10 cellular contexts compared by ENCODE assay signal in the genomic region with DNA sequence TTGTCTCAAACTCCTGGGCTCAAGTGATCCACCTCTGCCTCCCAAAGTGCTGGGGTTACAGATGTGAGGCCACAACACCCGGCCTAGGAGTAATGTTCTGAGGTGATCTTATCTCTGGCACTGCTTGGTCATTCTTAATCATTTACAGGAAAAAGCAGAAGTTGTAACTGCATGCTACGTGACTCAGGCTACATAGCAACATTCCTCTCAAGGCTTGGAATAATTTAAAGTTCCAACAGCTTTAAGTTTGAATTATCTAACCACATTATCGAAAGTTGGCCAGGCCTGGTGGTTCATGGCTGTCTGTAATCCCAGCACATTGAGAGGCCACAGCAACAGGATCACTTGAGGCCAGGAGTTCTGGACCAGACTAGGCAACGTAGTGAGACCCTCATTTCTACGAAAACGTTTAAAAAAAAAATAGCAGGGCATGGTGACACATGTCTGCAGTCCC. TPM values are rescaled to one million over a fixed set of nuclear protein-coding genes. Genes with fewer than 3 reads are reported as not detected.
DNase-seq lines count a peak whose midpoint lies in the region; ATAC-seq and TF ChIP-seq lines count a peak whose summit lies in the region.
"Had no signal": no experiment of that assay in that cellular context is flagged by ENCODE, and none has a peak within 500 bp of the region (broad histone marks: within the 10 kb centered on the region; RNA-seq: fewer than 3 reads in every experiment).

No MANE protein-coding gene starts in this region.

- no peaks in the 10 kb centered on the region for H3K27me3 ChIP-seq in CD8-positive, alpha-beta T cell (ENCODE audit: insufficient read depth, low read length)

- TF ChIP-seq CTCF in CD8-positive, alpha-beta T cell (IDR thresholded peaks at IDR 0.05): no peak

- H3K9me3 ChIP-seq in CD8-positive, alpha-beta T cell (ENCODE audit: low read length): no peaks in the 10 kb centered on the region

- peaks cover 16% of the 10 kb centered on the region for H3K4me1 ChIP-seq in CD8-positive, alpha-beta T cell (ENCODE audit: insufficient read depth, low read length)

- POLR2A ChIA-PET in CD8-positive, alpha-beta T cell (lab: Charles Lee): no interaction called here

- H3K36me3 Mint-ChIP-seq in dendritic cell treated with granulocyte-macrophage colony-stimulating factor and Interleukin-4, amounts not matched to agents 40 ng/mL and 50 ng/mL, for 4 days (ENCODE audit: low read depth): peaks cover 6% of the 10 kb centered on the region
- peaks cover 10% of the 10 kb centered on the region for H3K36me3 Mint-ChIP-seq in CD8-positive, alpha-beta T cell
- H3K36me3 Mint-ChIP-seq in activated T-cell treated with anti-CD3 and anti-CD28 coated beads, Interleukin-2, amount 50 U/mL, for 72 hours (ENCODE audit: insufficient read depth in 2 of 2): peaks cover 0 to 3% of the 10 kb centered on the region in 2 donors

- ATAC-seq in CD8-positive, alpha-beta T cell: no peak
- no peak for ATAC-seq in activated T-cell treated with anti-CD3 and anti-CD28 coated beads, Interleukin-2, amount 50 U/mL, for 72 hours (replicated peaks in 1 of 2)

- no peaks in the 10 kb centered on the region for H3K27me3 Mint-ChIP-seq in dendritic cell treated with granulocyte-macrophage colony-stimulating factor and Interleukin-4, amounts not matched to agents 40 ng/mL and 50 ng/mL, for 4 days
- no peaks in the 10 kb centered on the region for H3K27me3 Mint-ChIP-seq in CD8-positive, alpha-beta T cell (ENCODE audit: low read depth)
- H3K27me3 Mint-ChIP-seq in activated T-cell treated with anti-CD3 and anti-CD28 coated beads, Interleukin-2, amount 50 U/mL, for 72 hours (ENCODE audit: low read depth): no peaks in the 10 kb centered on the region

- CTCF ChIA-PET in CD8-positive, alpha-beta T cell (lab: Charles Lee): interaction anchor here (0.6 kb wide), 1 partner anchor 10 kb away, joined by 3 read pairs; no protein-coding TSS in a partner anchor

- peaks cover 58% of the 10 kb centered on the region for H3K4me1 Mint-ChIP-seq in dendritic cell treated with granulocyte-macrophage colony-stimulating factor and Interleukin-4, amounts not matched to agents 40 ng/mL and 50 ng/mL, for 4 days (ENCODE audit: low read depth)
- H3K4me1 Mint-ChIP-seq in CD8-positive, alpha-beta T cell (ENCODE audit: low read depth): peaks cover 16% of the 10 kb centered on the region
- H3K4me1 Mint-ChIP-seq in activated T-cell treated with anti-CD3 and anti-CD28 coated beads, Interleukin-2, amount 50 U/mL, for 72 hours (ENCODE audit: low read depth): peaks cover 23% of the 10 kb centered on the region

- H3K9me3 Mint-ChIP-seq in dendritic cell treated with granulocyte-macrophage colony-stimulating factor and Interleukin-4, amounts not matched to agents 40 ng/mL and 50 ng/mL, for 4 days: no peaks in the 10 kb centered on the region
- H3K9me3 Mint-ChIP-seq in CD8-positive, alpha-beta T cell: no peaks in the 10 kb centered on the region
- no peaks in the 10 kb centered on the region for H3K9me3 Mint-ChIP-seq in activated T-cell treated with anti-CD3 and anti-CD28 coated beads, Interleukin-2, amount 50 U/mL, for 72 hours

- peak overlapping the region; percentile 100 for H3K27ac Mint-ChIP-seq in dendritic cell treated with granulocyte-macrophage colony-stimulating factor and Interleukin-4, amounts not matched to agents 40 ng/mL and 50 ng/mL, for 4 days
- H3K27ac Mint-ChIP-seq in CD8-positive, alpha-beta T cell: no peak overlapping the region
- H3K27ac Mint-ChIP-seq in activated T-cell treated with anti-CD3 and anti-CD28 coated beads, Interleukin-2, amount 50 U/mL, for 72 hours: no peak overlapping the region

- no peaks in the 10 kb centered on the region for H3K36me3 ChIP-seq in CD8-positive, alpha-beta T cell (ENCODE audit: insufficient read depth, low read length)

- intact Hi-C loops in dendritic cell treated with granulocyte-macrophage colony-stimulating factor and Interleukin-4, amounts not matched to agents 40 ng/mL and 50 ng/mL, for 4 days (cut with micrococcal nuclease): no loop called here
- intact Hi-C loops in CD8-positive, alpha-beta T cell (cut with DNase I, micrococcal nuclease): no loop called here

- peak overlapping the region; percentile 2 for H3K4me3 Mint-ChIP-seq in dendritic cell treated with granulocyte-macrophage colony-stimulating factor and Interleukin-4, amounts not matched to agents 40 ng/mL and 50 ng/mL, for 4 days
- H3K4me3 Mint-ChIP-seq in CD8-positive, alpha-beta T cell: no peak overlapping the region
- H3K4me3 Mint-ChIP-seq in activated T-cell treated with anti-CD3 and anti-CD28 coated beads, Interleukin-2, amount 50 U/mL, for 72 hours: no peak overlapping the region

- H3K4me3 ChIP-seq in GM08714 (ENCODE audit: low read length): peak overlapping the region; percentile 12; the same call in 1 of the 2 replicates
- no peak overlapping the region for H3K4me3 ChIP-seq in CD8-positive, alpha-beta T cell (ENCODE audit: low read depth, low read length)

- no peak overlapping the region for H3K27ac ChIP-seq in CD8-positive, alpha-beta T cell (ENCODE audit: low read depth, low read length)

- DNase-seq in NOMO-1 (lab: John Stamatoyannopoulos, UW; ENCODE audit: unreplicated experiment in 2 of 2): peak; percentile 48 to 76
- DNase-seq in pulmonary artery endothelial cell (ENCODE audit: low read depth, low spot score): peak; percentile 61
- DNase-seq in middle frontal gyrus (ENCODE audit: extremely low spot score, low spot score): no peak
- no peak for DNase-seq in CD8-positive, alpha-beta T cell
- no peak for DNase-seq in cortex of kidney (lab: John Stamatoyannopoulos, UW)
- no peak for DNase-seq in activated T-cell treated with anti-CD3 and anti-CD28 coated beads, Interleukin-2, amount 50 U/mL, for 72 hours
- DNase-seq: occipital lobe, T-helper 1 cell had no signal

RNA-seq across cellular contexts. Expression of gene B9D2, which starts 3.9 kb away (rescaled TPM):
- total RNA-seq in pulmonary artery endothelial cell: 7.4 and 10.4 TPM in 2 replicates
- total RNA-seq in CD8-positive, alpha-beta T cell: 10 to 100 TPM; 19.6 to 25.9 TPM
- 1 to 10 TPM; 6.4 to 7.7 TPM for total RNA-seq in activated T-cell treated with anti-CD3 and anti-CD28 coated beads, Interleukin-2, amount 50 U/mL, for 72 hours

RNA-seq across cellular contexts. Expression of gene TMEM91, which starts 8.5 kb away (rescaled TPM):
- total RNA-seq in pulmonary artery endothelial cell: 5.2 and 8.1 TPM in 2 replicates
- total RNA-seq in CD8-positive, alpha-beta T cell: 1 to 10 TPM; 7.8 to 9.7 TPM
- 10 to 100 TPM; 12.3 to 12.8 TPM for total RNA-seq in activated T-cell treated with anti-CD3 and anti-CD28 coated beads, Interleukin-2, amount 50 U/mL, for 72 hours

RNA-seq across cellular contexts. Expression of gene TGFB1, which starts 14.2 kb away (rescaled TPM):
- 18.2 and 18.9 TPM in 2 replicates for total RNA-seq in pulmonary artery endothelial cell
- total RNA-seq in CD8-positive, alpha-beta T cell: 100 to 1,000 TPM; 652 to 710 TPM
- total RNA-seq in activated T-cell treated with anti-CD3 and anti-CD28 coated beads, Interleukin-2, amount 50 U/mL, for 72 hours: 10 to 100 TPM; 93.5 to 94.2 TPM

RNA-seq across cellular contexts. Expression of gene EXOSC5, which starts 29.3 kb away (rescaled TPM):
- 15.7 and 16.2 TPM in 2 replicates for total RNA-seq in pulmonary artery endothelial cell
- total RNA-seq in CD8-positive, alpha-beta T cell: 1 to 10 TPM; 4.1 to 5.5 TPM
- 10 to 100 TPM; 30.3 to 30.7 TPM for total RNA-seq in activated T-cell treated with anti-CD3 and anti-CD28 coated beads, Interleukin-2, amount 50 U/mL, for 72 hours

RNA-seq across cellular contexts. Expression of gene BCKDHA, which starts 29.7 kb away (rescaled TPM):
- 33.8 and 74.5 TPM in 2 replicates for total RNA-seq in pulmonary artery endothelial cell
- total RNA-seq in CD8-positive, alpha-beta T cell: 10 to 100 TPM; 19.4 to 20.5 TPM
- 10 to 100 TPM; 18.4 to 21.6 TPM for total RNA-seq in activated T-cell treated with anti-CD3 and anti-CD28 coated beads, Interleukin-2, amount 50 U/mL, for 72 hours

Comparison
In these comparisons a context has a peak if more than half of its experiments do, and no peak if none do; other contexts are left out.
1. DNase-seq: peak in NOMO-1 (2 of 2) and pulmonary artery endothelial cell (single experiment); none in middle frontal gyrus (single experiment), CD8-positive, alpha-beta T cell (0 of 7), cortex of kidney (single experiment) and activated T-cell treated with anti-CD3 and anti-CD28 coated beads, Interleukin-2, amount 50 U/mL, for 72 hours (0 of 2).
2. RNA of gene TGFB1, which starts 14.2 kb away (total RNA-seq): 652 to 710 TPM in CD8-positive, alpha-beta T cell; 93.5 to 94.2 TPM in activated T-cell treated with anti-CD3 and anti-CD28 coated beads, Interleukin-2, amount 50 U/mL, for 72 hours and 18.2 to 18.9 TPM in pulmonary artery endothelial cell; every median in the first group is over 4 times any median in the second.